26 cellular contexts compared by ENCODE assay signal in genomic region chr1:36675931-36676562, GRCh38.
"Had no signal": no experiment of that assay in that cellular context is flagged by ENCODE, and none has a peak within 500 bp of the region (broad histone marks: within the 10 kb centered on the region; RNA-seq: fewer than 3 reads in every experiment).

No MANE protein-coding gene starts in this region.

- H3K36me3 Mint-ChIP-seq: naive thymus-derived CD4-positive, alpha-beta T cell had no signal

- H3K4me3 ChIP-seq: colonic mucosa, esophagus squamous epithelium, gastrocnemius medialis, heart right ventricle, left lung, lower lobe of right lung had no signal

- H3K27ac ChIP-seq: colonic mucosa, epithelial cell of prostate, esophagus squamous epithelium, gastrocnemius medialis, heart right ventricle, left lung, lower lobe of right lung had no signal

- H3K4me1 Mint-ChIP-seq: naive thymus-derived CD4-positive, alpha-beta T cell had no signal

- H3K9me3 Mint-ChIP-seq: dendritic cell treated with granulocyte-macrophage colony-stimulating factor and Interleukin-4, amounts not matched to agents 40 ng/mL and 50 ng/mL, for 4 days; effector memory CD8-positive, alpha-beta T cell; endodermal cell had no signal

- H3K4me1 ChIP-seq: colonic mucosa, esophagus squamous epithelium, gastrocnemius medialis, heart right ventricle, left lung, lower lobe of right lung had no signal

- FAIRE-seq: endometrium, islet of Langerhans, keratinocyte had no signal

- H3K9me3 ChIP-seq: colonic mucosa, esophagus squamous epithelium, gastrocnemius medialis, left lung, lower lobe of right lung had no signal

- H3K27ac Mint-ChIP-seq: dendritic cell treated with granulocyte-macrophage colony-stimulating factor and Interleukin-4, amounts not matched to agents 40 ng/mL and 50 ng/mL, for 4 days; effector memory CD8-positive, alpha-beta T cell; endodermal cell; naive thymus-derived CD4-positive, alpha-beta T cell had no signal

- H3K36me3 ChIP-seq: colonic mucosa, esophagus squamous epithelium, gastrocnemius medialis, heart right ventricle, left lung, lower lobe of right lung had no signal

- ATAC-seq: effector memory CD8-positive, alpha-beta T cell; esophagus mucosa; gastrocnemius medialis; heart right ventricle; left cardiac atrium; left lung; left ventricle myocardium superior; lower lobe of right lung; naive thymus-derived CD4-positive, alpha-beta T cell had no signal

- DNase-seq: colonic mucosa; cortex of kidney; effector CD8-positive, alpha-beta T cell; effector memory CD8-positive, alpha-beta T cell; endodermal cell; erythroblast; esophagus squamous epithelium; foreskin fibroblast; foreskin melanocyte; gastrocnemius medialis; glutamatergic neuron; heart right ventricle; hippocampal formation; left cardiac atrium; left lung; left ventricle myocardium superior; lower lobe of right lung; mesenchymal stem cell; midbrain; naive thymus-derived CD4-positive, alpha-beta T cell had no signal

- H3K4me3 Mint-ChIP-seq: dendritic cell treated with granulocyte-macrophage colony-stimulating factor and Interleukin-4, amounts not matched to agents 40 ng/mL and 50 ng/mL, for 4 days; effector memory CD8-positive, alpha-beta T cell; endodermal cell; naive thymus-derived CD4-positive, alpha-beta T cell had no signal
